ENCODE assay signal across 1 cellular context in genomic region chr14:100839573-100840175, GRCh38.
TF ChIP-seq lines count a peak whose summit lies in the region.

No MANE protein-coding gene starts in this region.

TF ChIP-seq in K562, 482 proteins besides CTCF, POLR2A, EP300 and RAD21 (continued from another document):
- no peak for TF ChIP-seq SFPQ (IDR thresholded peaks at IDR 0.05; ENCODE audit: low read depth, low read length)
